ENCODE assay signal across 20 cellular contexts in the genomic region with DNA sequence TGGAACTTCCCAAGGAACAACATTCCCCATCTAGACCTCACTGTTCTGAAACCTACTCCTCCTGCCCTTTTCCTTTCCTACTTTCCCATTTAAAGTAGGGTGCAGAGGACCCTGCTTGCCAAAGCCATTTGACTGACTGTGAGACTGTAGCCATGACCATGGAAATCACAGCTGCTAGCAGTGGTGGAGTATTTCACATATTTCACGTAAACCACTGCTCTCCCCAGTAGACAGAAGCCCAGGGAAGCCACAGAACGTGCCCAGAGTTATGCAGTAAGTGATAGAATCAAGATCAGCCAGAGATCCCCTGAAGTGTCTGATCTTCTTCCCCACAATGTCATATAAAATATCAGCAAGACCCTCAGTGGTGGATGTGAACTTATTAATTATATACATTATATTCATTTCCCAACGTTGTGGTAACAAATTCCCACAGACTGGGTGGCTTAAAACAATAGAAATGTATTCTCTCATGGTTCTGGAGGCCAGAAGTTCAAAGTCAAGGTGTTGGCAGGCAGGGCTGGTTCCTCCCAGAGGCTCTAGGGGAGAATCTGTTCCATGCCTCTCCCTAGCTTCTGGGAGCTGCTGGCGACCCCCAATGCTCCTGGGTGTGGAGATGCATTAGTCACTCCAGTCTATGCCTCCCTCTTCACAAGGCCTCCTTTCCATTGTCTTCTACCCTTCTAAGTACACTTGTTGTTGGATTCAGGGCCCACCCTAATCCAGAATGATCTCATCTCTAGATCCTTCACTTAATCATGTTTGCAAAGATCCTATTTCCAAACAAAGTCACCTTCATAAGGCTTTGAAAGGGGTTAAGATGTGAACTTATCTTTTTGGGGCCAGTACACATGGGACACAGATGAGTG. TPM values are rescaled to one million over a fixed set of nuclear protein-coding genes. Genes with fewer than 3 reads are reported as not detected.
DNase-seq lines count a peak whose midpoint lies in the region; ATAC-seq and TF ChIP-seq lines count a peak whose summit lies in the region.
"Had no signal": no experiment of that assay in that cellular context is flagged by ENCODE, and none has a peak within 500 bp of the region (broad histone marks: within the 10 kb centered on the region; RNA-seq: fewer than 3 reads in every experiment).

No MANE protein-coding gene starts in this region.

- DNase-seq in WTC11 (ENCODE audit: low spot score) (no peak), mesothelial cell of epicardium (ENCODE audit: low spot score in 2 of 2, unreplicated experiment in 2 of 2) (no peak), chondrocyte (ENCODE audit: low spot score) (no peak), NCI-H69 (lab: John Stamatoyannopoulos, UW) (no peak), putamen (ENCODE audit: low spot score) (no peak)
- DNase-seq: activated effector memory CD4-positive, alpha-beta T cell treated with Interleukin-2 at 50 U/mL for 16 hours; amniotic stem cell; CD8-positive, alpha-beta T cell; DMS79; effector memory CD8-positive, alpha-beta T cell; heart right ventricle; NCI-H2171; NCI-H82; stomach had no signal

- H3K4me1 Mint-ChIP-seq in WTC11 (peaks cover 36% of the 10 kb centered on the region), mesothelial cell of epicardium (peaks cover 37% of the 10 kb centered on the region), chondrocyte (ENCODE audit: low read depth) (peaks cover 28% of the 10 kb centered on the region)

- H3K36me3 Mint-ChIP-seq in WTC11 = no peaks in the 10 kb centered on the region
- no peaks in the 10 kb centered on the region for H3K36me3 Mint-ChIP-seq in mesothelial cell of epicardium
- no peaks in the 10 kb centered on the region for H3K36me3 Mint-ChIP-seq in chondrocyte (ENCODE audit: low read depth)
- H3K36me3 Mint-ChIP-seq: CD8-positive, alpha-beta T cell had no signal

- no peak overlapping the region for H3K4me3 Mint-ChIP-seq in WTC11
- no peak overlapping the region for H3K4me3 Mint-ChIP-seq in mesothelial cell of epicardium
- no peak overlapping the region for H3K4me3 Mint-ChIP-seq in chondrocyte (ENCODE audit: unreplicated experiment)
- H3K4me3 Mint-ChIP-seq: CD8-positive, alpha-beta T cell; central memory CD8-positive, alpha-beta T cell; effector memory CD8-positive, alpha-beta T cell had no signal

- TF ChIP-seq CTCF in HEK293 (tag by site-specific recombination; IDR thresholded peaks at IDR 0.05) = no peak
- no peak for TF ChIP-seq CTCF in WTC11 (IDR thresholded peaks at IDR 0.05)
- no peak for TF ChIP-seq CTCF in mesothelial cell of epicardium (IDR thresholded peaks at IDR 0.05; ENCODE audit: unreplicated experiment)
- no peak for TF ChIP-seq CTCF in chondrocyte (IDR thresholded peaks at IDR 0.05)

- H3K27ac ChIP-seq in HEK293 (ENCODE audit: extremely low read depth, low read depth, low read length) = no peak overlapping the region
- H3K27ac ChIP-seq: heart right ventricle had no signal

- H3K4me3 ChIP-seq in HEK293 (ENCODE audit: low read depth, low read length) = no peak overlapping the region
- H3K4me3 ChIP-seq: heart right ventricle, stomach had no signal

- H3K27me3 Mint-ChIP-seq in WTC11 (ENCODE audit: low read depth) = no peaks in the 10 kb centered on the region
- no peaks in the 10 kb centered on the region for H3K27me3 Mint-ChIP-seq in mesothelial cell of epicardium (ENCODE audit: low read depth)
- no peaks in the 10 kb centered on the region for H3K27me3 Mint-ChIP-seq in chondrocyte (ENCODE audit: low read depth)
- H3K27me3 Mint-ChIP-seq: central memory CD8-positive, alpha-beta T cell had no signal

- peaks cover 4% of the 10 kb centered on the region; the same call in 1 of the 2 replicates for H3K9me3 Mint-ChIP-seq in WTC11
- H3K9me3 Mint-ChIP-seq in mesothelial cell of epicardium = no peaks in the 10 kb centered on the region
- H3K9me3 Mint-ChIP-seq in chondrocyte (ENCODE audit: low read depth) = no peaks in the 10 kb centered on the region
- H3K9me3 Mint-ChIP-seq: CD8-positive, alpha-beta T cell; central memory CD8-positive, alpha-beta T cell; effector memory CD8-positive, alpha-beta T cell had no signal

- H3K27ac Mint-ChIP-seq in WTC11 (peak overlapping the region; percentile 55; the same call in 1 of the 2 replicates), mesothelial cell of epicardium (peak overlapping the region; percentile 68), chondrocyte (ENCODE audit: unreplicated experiment) (no peak overlapping the region)
- H3K27ac Mint-ChIP-seq: CD8-positive, alpha-beta T cell; effector memory CD8-positive, alpha-beta T cell had no signal

- no peak for ATAC-seq in WTC11
- ATAC-seq: activated CD4-positive, CD25-positive, alpha-beta regulatory T cell treated with anti-CD3 and anti-CD28 coated beads, Interleukin-2, amount 50 U/mL, for 24 hours; CD8-positive, alpha-beta T cell; effector memory CD8-positive, alpha-beta T cell; heart right ventricle; sciatic nerve had no signal

- H3K9me3 ChIP-seq in HEK293 (ENCODE audit: control insufficient read depth, insufficient read depth, low read depth, low read length) = no peaks in the 10 kb centered on the region
- H3K9me3 ChIP-seq: stomach had no signal

- POLR2A ChIA-PET in HEK293 (lab: Yijun Ruan, JAX) (no interaction called here), WTC11 (lab: Charles Lee) (no interaction called here)

- no peaks in the 10 kb centered on the region for H3K36me3 ChIP-seq in HEK293 (ENCODE audit: control insufficient read depth in 2 of 2, insufficient read depth in 1 of 2, low read length in 2 of 2)
- H3K36me3 ChIP-seq: heart right ventricle, stomach had no signal

- CTCF ChIA-PET in HEK293 (lab: Yijun Ruan, JAX) (interaction anchor here (0.7 kb wide), 1 partner anchor 25 kb away, joined by 5 read pairs; no protein-coding TSS in a partner anchor), WTC11 (lab: Charles Lee) (no interaction called here)

- H3K4me1 ChIP-seq in HEK293 (ENCODE audit: control insufficient read depth, insufficient read depth, low read length) = 0 out of 2 replicates have a peak, but pooled peaks cover 2% of the 10 kb centered on the region

TF ChIP-seq in HEK293, 187 proteins besides CTCF, POLR2A, EP300 and RAD21:
- peak; percentile 46; the same call in 1 of the 2 replicates for TF ChIP-seq KLF1 (tag by site-specific recombination; IDR thresholded peaks at IDR 0.05)
- TF ChIP-seq, protein P1, sequence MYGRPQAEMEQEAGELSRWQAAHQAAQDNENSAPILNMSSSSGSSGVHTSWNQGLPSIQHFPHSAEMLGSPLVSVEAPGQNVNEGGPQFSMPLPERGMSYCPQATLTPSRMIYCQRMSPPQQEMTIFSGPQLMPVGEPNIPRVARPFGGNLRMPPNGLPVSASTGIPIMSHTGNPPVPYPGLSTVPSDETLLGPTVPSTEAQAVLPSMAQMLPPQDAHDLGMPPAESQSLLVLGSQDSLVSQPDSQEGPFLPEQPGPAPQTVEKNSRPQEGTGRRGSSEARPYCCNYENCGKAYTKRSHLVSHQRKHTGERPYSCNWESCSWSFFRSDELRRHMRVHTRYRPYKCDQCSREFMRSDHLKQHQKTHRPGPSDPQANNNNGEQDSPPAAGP (tag by site-specific recombination; IDR thresholded peaks at IDR 0.05) = peak; percentile 96
- no peak for TF ChIP-seq ZNF423 (tag by site-specific recombination; IDR thresholded peaks at IDR 0.05)

TF ChIP-seq in WTC11, 78 proteins besides CTCF, POLR2A, EP300 and RAD21 (continues in another document):
- TF ChIP-seq ZNF671 (CRISPR knock-in tag; IDR thresholded peaks at IDR 0.05) = no peak
- no peak for TF ChIP-seq NFYB (CRISPR knock-in tag; conservative IDR thresholded peaks at IDR 0.05; ENCODE audit: low read depth)
- no peak for TF ChIP-seq ZNF219 (CRISPR knock-in tag; IDR thresholded peaks at IDR 0.05; ENCODE audit: borderline replicate concordance)
- TF ChIP-seq, protein P2, sequence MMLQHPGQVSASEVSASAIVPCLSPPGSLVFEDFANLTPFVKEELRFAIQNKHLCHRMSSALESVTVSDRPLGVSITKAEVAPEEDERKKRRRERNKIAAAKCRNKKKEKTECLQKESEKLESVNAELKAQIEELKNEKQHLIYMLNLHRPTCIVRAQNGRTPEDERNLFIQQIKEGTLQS (CRISPR knock-in tag; conservative IDR thresholded peaks at IDR 0.05) = no peak
- TF ChIP-seq, protein P3, sequence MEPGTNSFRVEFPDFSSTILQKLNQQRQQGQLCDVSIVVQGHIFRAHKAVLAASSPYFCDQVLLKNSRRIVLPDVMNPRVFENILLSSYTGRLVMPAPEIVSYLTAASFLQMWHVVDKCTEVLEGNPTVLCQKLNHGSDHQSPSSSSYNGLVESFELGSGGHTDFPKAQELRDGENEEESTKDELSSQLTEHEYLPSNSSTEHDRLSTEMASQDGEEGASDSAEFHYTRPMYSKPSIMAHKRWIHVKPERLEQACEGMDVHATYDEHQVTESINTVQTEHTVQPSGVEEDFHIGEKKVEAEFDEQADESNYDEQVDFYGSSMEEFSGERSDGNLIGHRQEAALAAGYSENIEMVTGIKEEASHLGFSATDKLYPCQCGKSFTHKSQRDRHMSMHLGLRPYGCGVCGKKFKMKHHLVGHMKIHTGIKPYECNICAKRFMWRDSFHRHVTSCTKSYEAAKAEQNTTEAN (CRISPR knock-in tag; IDR thresholded peaks at IDR 0.05) = no peak
- TF ChIP-seq SMAD3 (CRISPR knock-in tag; IDR thresholded peaks at IDR 0.05; ENCODE audit: borderline replicate concordance) = no peak

RNA-seq across cellular contexts. Expression of a gene that starts 20.7 kb away (rescaled TPM):
- 0.48 TPM in 1 of 3 replicates, not detected in the others for total RNA-seq in WTC11 (2021)
- not detected in 3 replicates for total RNA-seq in mesothelial cell of epicardium
- not detected in 3 replicates for total RNA-seq in chondrocyte
- total RNA-seq: CD8-positive, alpha-beta T cell; heart right ventricle; lower leg skin; omental fat pad; sciatic nerve; stomach had no signal

RNA-seq across cellular contexts. Expression of a gene that starts 25.6 kb away (rescaled TPM):
- total RNA-seq in WTC11 (2021) (not detected in 3 replicates), mesothelial cell of epicardium (not detected in 3 replicates), chondrocyte (not detected in 3 replicates)
- total RNA-seq: CD8-positive, alpha-beta T cell; heart right ventricle; omental fat pad; sciatic nerve; stomach had no signal

RNA-seq across cellular contexts. Expression of a gene that starts 28.4 kb away (rescaled TPM):
- total RNA-seq in WTC11 (2021) (not detected in 3 replicates), mesothelial cell of epicardium (not detected in 3 replicates), chondrocyte (not detected in 3 replicates)
- total RNA-seq: CD8-positive, alpha-beta T cell; heart right ventricle; lower leg skin; omental fat pad; sciatic nerve; stomach had no signal

RNA-seq across cellular contexts. Expression of a gene that starts 32.8 kb away (rescaled TPM):
- total RNA-seq in WTC11 (2021) (not detected in 3 replicates), mesothelial cell of epicardium (not detected in 3 replicates), chondrocyte (not detected in 3 replicates)
- total RNA-seq: CD8-positive, alpha-beta T cell; heart right ventricle; lower leg skin; omental fat pad; sciatic nerve; stomach had no signal

RNA-seq across cellular contexts. Expression of a gene that starts 43.4 kb away (rescaled TPM):
- 77.2 to 83.4 TPM (median 79.0 TPM) in 3 replicates for total RNA-seq in WTC11 (2021)
- total RNA-seq in mesothelial cell of epicardium = 18.6 to 22.4 TPM (median 19.1 TPM) in 3 replicates
- 1.6 to 6.5 TPM (median 1.7 TPM) in 3 replicates for total RNA-seq in chondrocyte
